2 cellular contexts compared by ENCODE assay signal in the genomic region with DNA sequence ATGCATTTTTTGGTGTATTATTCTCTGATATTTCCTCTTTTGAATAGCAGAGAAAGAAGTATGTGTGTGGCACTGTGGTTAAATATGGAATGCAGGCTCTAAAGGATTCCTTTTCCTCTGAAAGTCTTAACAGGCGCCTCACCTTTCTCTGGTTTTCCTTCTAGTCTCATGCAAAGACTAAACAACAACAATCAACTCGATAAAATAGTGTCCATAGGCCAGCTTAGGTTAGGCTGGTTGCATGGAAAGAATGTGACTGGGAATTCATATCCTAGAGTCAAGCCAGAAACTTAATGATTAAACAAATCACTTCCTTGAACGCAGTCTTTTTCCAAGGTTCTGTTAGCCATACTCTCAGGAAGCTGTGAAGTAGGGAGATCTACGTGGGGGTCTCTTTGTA.
TF ChIP-seq lines count a peak whose summit lies in the region.

No MANE protein-coding gene starts in this region.

TF ChIP-seq in SK-N-SH, 30 proteins besides CTCF, POLR2A, EP300 and RAD21 (continued from another document):
- TF ChIP-seq GATA2 (CRISPR knock-in tag; IDR thresholded peaks at IDR 0.05) (no peak), TCF12 (IDR thresholded peaks at IDR 0.05) (no peak), JUND (IDR thresholded peaks at IDR 0.05) (no peak), FOXJ3 (CRISPR knock-in tag; IDR thresholded peaks at IDR 0.05) (no peak), NRF1 (IDR thresholded peaks at IDR 0.05; ENCODE audit: low read depth, low read length) (no peak)
- TF ChIP-seq, protein P1, sequence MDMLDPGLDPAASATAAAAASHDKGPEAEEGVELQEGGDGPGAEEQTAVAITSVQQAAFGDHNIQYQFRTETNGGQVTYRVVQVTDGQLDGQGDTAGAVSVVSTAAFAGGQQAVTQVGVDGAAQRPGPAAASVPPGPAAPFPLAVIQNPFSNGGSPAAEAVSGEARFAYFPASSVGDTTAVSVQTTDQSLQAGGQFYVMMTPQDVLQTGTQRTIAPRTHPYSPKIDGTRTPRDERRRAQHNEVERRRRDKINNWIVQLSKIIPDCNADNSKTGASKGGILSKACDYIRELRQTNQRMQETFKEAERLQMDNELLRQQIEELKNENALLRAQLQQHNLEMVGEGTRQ (IDR thresholded peaks at IDR 0.05; ENCODE audit: borderline replicate concordance, low read depth, low read length), result no peak
- TF ChIP-seq, protein P2, sequence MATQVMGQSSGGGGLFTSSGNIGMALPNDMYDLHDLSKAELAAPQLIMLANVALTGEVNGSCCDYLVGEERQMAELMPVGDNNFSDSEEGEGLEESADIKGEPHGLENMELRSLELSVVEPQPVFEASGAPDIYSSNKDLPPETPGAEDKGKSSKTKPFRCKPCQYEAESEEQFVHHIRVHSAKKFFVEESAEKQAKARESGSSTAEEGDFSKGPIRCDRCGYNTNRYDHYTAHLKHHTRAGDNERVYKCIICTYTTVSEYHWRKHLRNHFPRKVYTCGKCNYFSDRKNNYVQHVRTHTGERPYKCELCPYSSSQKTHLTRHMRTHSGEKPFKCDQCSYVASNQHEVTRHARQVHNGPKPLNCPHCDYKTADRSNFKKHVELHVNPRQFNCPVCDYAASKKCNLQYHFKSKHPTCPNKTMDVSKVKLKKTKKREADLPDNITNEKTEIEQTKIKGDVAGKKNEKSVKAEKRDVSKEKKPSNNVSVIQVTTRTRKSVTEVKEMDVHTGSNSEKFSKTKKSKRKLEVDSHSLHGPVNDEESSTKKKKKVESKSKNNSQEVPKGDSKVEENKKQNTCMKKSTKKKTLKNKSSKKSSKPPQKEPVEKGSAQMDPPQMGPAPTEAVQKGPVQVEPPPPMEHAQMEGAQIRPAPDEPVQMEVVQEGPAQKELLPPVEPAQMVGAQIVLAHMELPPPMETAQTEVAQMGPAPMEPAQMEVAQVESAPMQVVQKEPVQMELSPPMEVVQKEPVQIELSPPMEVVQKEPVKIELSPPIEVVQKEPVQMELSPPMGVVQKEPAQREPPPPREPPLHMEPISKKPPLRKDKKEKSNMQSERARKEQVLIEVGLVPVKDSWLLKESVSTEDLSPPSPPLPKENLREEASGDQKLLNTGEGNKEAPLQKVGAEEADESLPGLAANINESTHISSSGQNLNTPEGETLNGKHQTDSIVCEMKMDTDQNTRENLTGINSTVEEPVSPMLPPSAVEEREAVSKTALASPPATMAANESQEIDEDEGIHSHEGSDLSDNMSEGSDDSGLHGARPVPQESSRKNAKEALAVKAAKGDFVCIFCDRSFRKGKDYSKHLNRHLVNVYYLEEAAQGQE (IDR thresholded peaks at IDR 0.05; ENCODE audit: low read depth, low read length), result no peak

TF ChIP-seq in WTC11, 78 proteins besides CTCF, POLR2A, EP300 and RAD21 (continued from another document):
- TF ChIP-seq, protein P3, sequence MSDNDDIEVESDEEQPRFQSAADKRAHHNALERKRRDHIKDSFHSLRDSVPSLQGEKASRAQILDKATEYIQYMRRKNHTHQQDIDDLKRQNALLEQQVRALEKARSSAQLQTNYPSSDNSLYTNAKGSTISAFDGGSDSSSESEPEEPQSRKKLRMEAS (CRISPR knock-in tag; IDR thresholded peaks at IDR 0.05), result no peak
- no peak for TF ChIP-seq SMAD4 (CRISPR knock-in tag; IDR thresholded peaks at IDR 0.05)
- TF ChIP-seq, protein P1 (CRISPR knock-in tag; IDR thresholded peaks at IDR 0.05), result no peak
- TF ChIP-seq, protein P4, sequence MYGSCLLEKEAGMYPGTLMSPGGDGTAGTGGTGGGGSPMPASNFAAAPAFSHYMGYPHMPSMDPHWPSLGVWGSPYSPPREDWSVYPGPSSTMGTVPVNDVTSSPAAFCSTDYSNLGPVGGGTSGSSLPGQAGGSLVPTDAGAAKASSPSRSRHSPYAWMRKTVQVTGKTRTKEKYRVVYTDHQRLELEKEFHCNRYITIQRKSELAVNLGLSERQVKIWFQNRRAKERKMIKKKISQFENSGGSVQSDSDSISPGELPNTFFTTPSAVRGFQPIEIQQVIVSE (CRISPR knock-in tag; IDR thresholded peaks at IDR 0.05; ENCODE audit: borderline replicate concordance), result no peak
- TF ChIP-seq, protein P5, sequence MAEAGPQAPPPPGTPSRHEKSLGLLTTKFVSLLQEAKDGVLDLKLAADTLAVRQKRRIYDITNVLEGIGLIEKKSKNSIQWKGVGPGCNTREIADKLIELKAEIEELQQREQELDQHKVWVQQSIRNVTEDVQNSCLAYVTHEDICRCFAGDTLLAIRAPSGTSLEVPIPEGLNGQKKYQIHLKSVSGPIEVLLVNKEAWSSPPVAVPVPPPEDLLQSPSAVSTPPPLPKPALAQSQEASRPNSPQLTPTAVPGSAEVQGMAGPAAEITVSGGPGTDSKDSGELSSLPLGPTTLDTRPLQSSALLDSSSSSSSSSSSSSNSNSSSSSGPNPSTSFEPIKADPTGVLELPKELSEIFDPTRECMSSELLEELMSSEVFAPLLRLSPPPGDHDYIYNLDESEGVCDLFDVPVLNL (CRISPR knock-in tag; IDR thresholded peaks at IDR 0.05; ENCODE audit: borderline replicate concordance, low read depth), result no peak
- TF ChIP-seq CBFB (CRISPR knock-in tag; IDR thresholded peaks at IDR 0.05; ENCODE audit: low read depth), result no peak
